Comparison of ENCODE assay signal across 1 cellular context in genomic region chr10:133260895-133261725, GRCh38.
TF ChIP-seq lines count a peak whose summit lies in the region.

No MANE protein-coding gene starts in this region.

TF ChIP-seq in K562, 482 proteins besides CTCF, POLR2A, EP300 and RAD21 (continued from another document):
- TF ChIP-seq DEAF1 (CRISPR knock-in tag; IDR thresholded peaks at IDR 0.05) (no peak), EGR1 (conservative IDR thresholded peaks at IDR 0.05) (0 out of 2 replicates have a peak, but pooled peaks have one; percentile 3), ARNT (IDR thresholded peaks at IDR 0.05) (no peak), SIX5 (IDR thresholded peaks at IDR 0.05; ENCODE audit: borderline replicate concordance in 1 of 2, insufficient read depth in 1 of 2, low read depth in 1 of 2, low read length in 2 of 2) (no peak), E2F5 (CRISPR knock-in tag; IDR thresholded peaks at IDR 0.05) (no peak), SMARCA4 (IDR thresholded peaks at IDR 0.05) (no peak), ZC3H4 (CRISPR knock-in tag; IDR thresholded peaks at IDR 0.05; ENCODE audit: borderline replicate concordance) (no peak), U2AF2 (optimal IDR thresholded peaks at IDR 0.05; ENCODE audit: low read depth, low read length) (no peak), MNT (conservative IDR thresholded peaks at IDR 0.05) (peak in 1 of 2 experiments; percentile 39; a peak in 1 of 4 replicates), ZNF212 (CRISPR knock-in tag; IDR thresholded peaks at IDR 0.05) (no peak), PHTF2 (CRISPR knock-in tag; IDR thresholded peaks at IDR 0.05) (no peak), CSDE1 (IDR thresholded peaks at IDR 0.05) (no peak), CBX1 (IDR thresholded peaks at IDR 0.05; ENCODE audit: low read depth) (no peak)
TF ChIP-seq in K562: peak in this region for 16.
